ENCODE assay signal across 24 cellular contexts in genomic region chr11:13227676-13228255, GRCh38.
"Had no signal": no experiment of that assay in that cellular context is flagged by ENCODE, and none has a peak within 500 bp of the region (broad histone marks: within the 10 kb centered on the region; RNA-seq: fewer than 3 reads in every experiment).

No MANE protein-coding gene starts in this region.

- H3K4me3 ChIP-seq: heart left ventricle, testis, transverse colon had no signal

- DNase-seq: activated CD4-positive, alpha-beta memory T cell treated with anti-CD3 and anti-CD28 coated beads, Interleukin-2, amount 10 ng/mL, durations not matched to agents 7 days and 5 days; activated CD4-positive, alpha-beta T cell treated with anti-CD3 and anti-CD28 coated beads, Interleukin-2, amount 10 ng/mL, durations not matched to agents 7 days and 5 days; activated CD4-positive, CD25-positive, alpha-beta regulatory T cell treated with anti-CD3 and anti-CD28 coated beads, Interleukin-2, amount 50 U/mL, for 72 hours; activated CD8-positive, alpha-beta memory T cell treated with anti-CD3 and anti-CD28 coated beads, Interleukin-2, amount 50 U/mL, for 48 hours; activated gamma-delta T cell treated with Interleukin-2 at 50 U/mL for 16 hours; activated naive CD4-positive, alpha-beta T cell treated with anti-CD3 and anti-CD28 coated beads, Interleukin-2, amount 50 U/mL, for 16 hours; activated T-cell treated with anti-CD3 and anti-CD28 coated beads, Interleukin-2, amount 50 U/mL, for 24 hours; amniotic stem cell; dermis blood vessel endothelial cell; effector CD4-positive, alpha-beta T cell; heart left ventricle; hypothalamus; immature natural killer cell; mesenchymal stem cell; retina; stimulated activated CD4-positive, alpha-beta T cell treated with anti-CD3 and anti-CD28 coated beads, Interleukin-15, amount 100 ng/mL, for 24 hours; stimulated activated naive CD8-positive, alpha-beta T cell treated with anti-CD3 and anti-CD28 coated beads, Interleukin-15, Interleukin-2, amounts not matched to agents 100 U/mL and 50 U/mL, for 24 hours; SW 1271; T1000; testis; transverse colon had no signal

- ATAC-seq: heart left ventricle; stimulated activated naive CD8-positive, alpha-beta T cell treated with anti-CD3 and anti-CD28 coated beads, Interleukin-15, Interleukin-2, amounts not matched to agents 100 U/mL and 50 U/mL, for 24 hours had no signal

- FAIRE-seq: colon, endometrium had no signal

- H3K27ac ChIP-seq: heart left ventricle, neutrophil, testis, transverse colon had no signal

- H3K9me3 ChIP-seq: heart left ventricle, neutrophil, testis, transverse colon had no signal

- H3K4me1 ChIP-seq: transverse colon had no signal

- H3K27me3 ChIP-seq: heart left ventricle, testis, transverse colon had no signal

- H3K36me3 ChIP-seq: heart left ventricle, neutrophil, transverse colon had no signal
